In the genomic region with DNA sequence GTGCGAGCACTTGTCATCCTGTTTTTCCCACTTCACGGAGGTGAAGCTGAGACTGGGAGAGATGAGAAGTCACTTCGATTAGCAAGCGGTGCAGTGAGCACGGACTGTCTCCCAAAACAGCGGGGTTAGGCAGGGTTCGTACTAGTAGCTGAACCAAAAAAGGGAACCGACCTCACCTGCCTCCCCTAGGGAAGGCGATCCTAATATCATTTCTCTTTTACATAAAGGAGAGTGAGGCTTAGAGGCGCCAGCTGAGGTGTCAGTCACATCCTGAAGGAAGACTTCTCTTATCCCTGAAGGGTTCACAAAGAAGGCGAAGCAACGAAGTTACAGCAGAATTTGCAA, we compare ENCODE assay signal across 9 cellular contexts. TPM values are rescaled to one million over a fixed set of nuclear protein-coding genes. Genes with fewer than 3 reads are reported as not detected.
DNase-seq lines count a peak whose midpoint lies in the region; ATAC-seq and TF ChIP-seq lines count a peak whose summit lies in the region.
"Had no signal": no experiment of that assay in that cellular context is flagged by ENCODE, and none has a peak within 500 bp of the region (broad histone marks: within the 10 kb centered on the region; RNA-seq: fewer than 3 reads in every experiment).

No MANE protein-coding gene starts in this region.

- peaks cover 10% of the 10 kb centered on the region; the same call in 1 of the 2 replicates for H3K36me3 ChIP-seq in ES-I3 (ENCODE audit: insufficient read depth, low read length)
- H3K36me3 ChIP-seq in thyroid gland = peaks cover 0 to 3% of the 10 kb centered on the region in 2 donors

- no peaks in the 10 kb centered on the region for H3K9me3 ChIP-seq in ES-I3 (ENCODE audit: control insufficient read depth, insufficient read depth, low read length)
- no peaks in the 10 kb centered on the region for H3K9me3 ChIP-seq in thyroid gland

- H3K4me3 Mint-ChIP-seq in activated B cell treated with CpG ODN at 0.5 μM for 24 hours = peak overlapping the region; percentile 99
- peak overlapping the region; percentile 93 to 97 (median 95) for H3K4me3 Mint-ChIP-seq in immature natural killer cell

- no peaks in the 10 kb centered on the region for H3K27me3 ChIP-seq in thyroid gland

- 41 to 42% methylated on average over 12 of the region's 12 CpGs for WGBS in thyroid gland, 2 donors

- TF ChIP-seq POLR2A in thyroid gland (IDR thresholded peaks at IDR 0.05) = no peak

- POLR2A ChIA-PET in activated B cell treated with CpG ODN at 0.5 μM for 24 hours (lab: Charles Lee) = interaction anchor here (0.8 to 3.2 kb wide), 15 partner anchors 8 to 1842 kb away, joined by 3 to 45 read pairs (median 6); a partner anchor contains a TSS

- no peak for TF ChIP-seq CTCF in activated B cell treated with CpG ODN at 0.5 μM for 24 hours (IDR thresholded peaks at IDR 0.05)
- TF ChIP-seq CTCF in thyroid gland (IDR thresholded peaks at IDR 0.05) = no peak

- intact Hi-C loops in activated B cell treated with CpG ODN at 0.5 μM for 24 hours (cut with micrococcal nuclease) = loop anchor here (1.0 kb wide), 1 partner anchor 11 kb away; no protein-coding TSS in a partner anchor
- intact Hi-C loops in thyroid gland (cut with DNase I) = no loop called here

- CTCF ChIA-PET in activated B cell treated with CpG ODN at 0.5 μM for 24 hours (lab: Charles Lee) = interaction anchor here (0.8 to 1.3 kb wide), 4 partner anchors 15 to 632 kb away, joined by 3 read pairs; no protein-coding TSS in a partner anchor

- H3K9me3 Mint-ChIP-seq in activated B cell treated with CpG ODN at 0.5 μM for 24 hours (no peaks in the 10 kb centered on the region), immature natural killer cell (no peaks in the 10 kb centered on the region)

- H3K4me3 ChIP-seq in thyroid gland (replicated peaks in 1 of 3) = peak overlapping the region in 2 of 3 donors; percentile 97 to 99

- peak overlapping the region; percentile 98 for H3K27ac Mint-ChIP-seq in activated B cell treated with CpG ODN at 0.5 μM for 24 hours
- peak overlapping the region; percentile 87 to 97 (median 92) for H3K27ac Mint-ChIP-seq in immature natural killer cell

- peak overlapping the region; percentile 97 for H3K9ac ChIP-seq in ES-I3 (ENCODE audit: low read depth, low read length)

- peak overlapping the region in 1 of 3 donors; percentile 14 for H3K27ac ChIP-seq in thyroid gland

- H3K36me3 Mint-ChIP-seq in activated B cell treated with CpG ODN at 0.5 μM for 24 hours (ENCODE audit: low read depth) (peaks cover 31% of the 10 kb centered on the region), immature natural killer cell (peaks cover 4 to 9% (median 9%) of the 10 kb centered on the region in 3 donors)

- H3K27me3 Mint-ChIP-seq in activated B cell treated with CpG ODN at 0.5 μM for 24 hours = no peaks in the 10 kb centered on the region
- peaks cover 0 to 12% (median 5%) of the 10 kb centered on the region in 3 donors for H3K27me3 Mint-ChIP-seq in immature natural killer cell (ENCODE audit: low read depth in 3 of 3)

- peak; percentile 7 for ATAC-seq in HG02610 (IDR thresholded peaks at IDR 0.05; ENCODE audit: unreplicated experiment)
- ATAC-seq in activated B cell treated with CpG ODN at 0.5 μM for 24 hours (ENCODE audit: low read depth) = peak; percentile 49
- ATAC-seq in GM21526 (IDR thresholded peaks at IDR 0.05; ENCODE audit: low FRiP score, unreplicated experiment) = no peak

- no peaks in the 10 kb centered on the region for H3K4me1 ChIP-seq in ES-I3 (ENCODE audit: insufficient read depth, low read length)
- H3K4me1 ChIP-seq in thyroid gland = peaks cover 14 to 23% of the 10 kb centered on the region in 2 donors

- peaks cover 29% of the 10 kb centered on the region for H3K4me1 Mint-ChIP-seq in activated B cell treated with CpG ODN at 0.5 μM for 24 hours
- H3K4me1 Mint-ChIP-seq in immature natural killer cell = peaks cover 41 to 53% of the 10 kb centered on the region in 2 donors

- DNase-seq in activated B cell treated with CpG ODN at 0.5 μM for 24 hours (no peak), immature natural killer cell (no peak), thyroid gland (no peak), NCI-H69 (lab: John Stamatoyannopoulos, UW) (no peak), nucleus accumbens (lab: John Stamatoyannopoulos, UW) (no peak)

RNA-seq across cellular contexts. Expression of a gene that starts 0.5 kb away (rescaled TPM):
- 56.6 and 57.5 TPM in 2 replicates for total RNA-seq in activated B cell treated with CpG ODN at 0.5 μM for 24 hours
- 10 to 100 TPM; 43.8 to 56.0 (median 50.9) TPM for polyA plus RNA-seq in immature natural killer cell
- 100 to 1,000 TPM; 107 to 134 (median 119) TPM for total RNA-seq in thyroid gland

RNA-seq across cellular contexts. Expression of a gene that starts 3.2 kb away (rescaled TPM):
- total RNA-seq in activated B cell treated with CpG ODN at 0.5 μM for 24 hours (10.9 and 14.3 TPM in 2 replicates), thyroid gland (10 to 100 TPM in 1 of 4 donors, 1 to 10 TPM in 3; 2.1 to 11.0 (median 2.8) TPM)
- polyA plus RNA-seq in immature natural killer cell = under 1 TPM; 0.02 to 0.76 (median 0.45) TPM
- total RNA-seq: NCI-H460 had no signal

RNA-seq across cellular contexts. Expression of a gene that starts 26.3 kb away (rescaled TPM):
- total RNA-seq in activated B cell treated with CpG ODN at 0.5 μM for 24 hours (50.9 and 65.1 TPM in 2 replicates), thyroid gland (10 to 100 TPM in 2 of 4 donors, 1 to 10 TPM in 2; 4.7 to 13.7 (median 8.2) TPM)
- 10 to 100 TPM in 2 of 3 donors, 1 to 10 TPM in 1; 5.7 to 34.7 (median 16.6) TPM for polyA plus RNA-seq in immature natural killer cell

RNA-seq across cellular contexts. Expression of a gene that starts 26.5 kb away (rescaled TPM):
- 113 and 116 TPM in 2 replicates for total RNA-seq in activated B cell treated with CpG ODN at 0.5 μM for 24 hours
- 100 to 1,000 TPM; 186 to 218 (median 207) TPM for polyA plus RNA-seq in immature natural killer cell
- 100 to 1,000 TPM; 112 to 188 (median 138) TPM for total RNA-seq in thyroid gland

RNA-seq across cellular contexts. Expression of a gene that starts 54.3 kb away (rescaled TPM):
- total RNA-seq in activated B cell treated with CpG ODN at 0.5 μM for 24 hours (29.5 and 48.9 TPM in 2 replicates), thyroid gland (100 to 1,000 TPM in 3 of 4 donors, 10 to 100 TPM in 1; 95.2 to 139 (median 112) TPM)
- 100 to 1,000 TPM in 2 of 3 donors, 10 to 100 TPM in 1; 67.5 to 115 (median 113) TPM for polyA plus RNA-seq in immature natural killer cell
